In genomic region chr17:79006794-79007503, GRCh38 we compare ENCODE assay signal across 9 cellular contexts. TPM values are rescaled to one million over a fixed set of nuclear protein-coding genes. Genes with fewer than 3 reads are reported as not detected.
DNase-seq lines count a peak whose midpoint lies in the region; ATAC-seq and TF ChIP-seq lines count a peak whose summit lies in the region.
"Had no signal": no experiment of that assay in that cellular context is flagged by ENCODE, and none has a peak within 500 bp of the region (broad histone marks: within the 10 kb centered on the region; RNA-seq: fewer than 3 reads in every experiment).

No MANE protein-coding gene starts in this region.

- POLR2A ChIA-PET in activated CD4-positive, alpha-beta memory T cell treated with anti-CD3 and anti-CD28 coated beads, Interleukin-2, amount 10 ng/mL, durations not matched to agents 7 days and 5 days (lab: Charles Lee) = interaction anchor here (1.3 kb wide), 1 partner anchor 27 kb away, joined by 3 read pairs; the partner anchor contains the start of gene LGALS3BP

- H3K27ac ChIP-seq in right lobe of liver = no peak overlapping the region
- no peak overlapping the region for H3K27ac ChIP-seq in vagina

- peaks cover 0 to 26% (median 8%) of the 10 kb centered on the region in 4 donors for H3K4me1 ChIP-seq in right lobe of liver
- peaks cover 54% of the 10 kb centered on the region for H3K4me1 ChIP-seq in vagina

- ATAC-seq in right lobe of liver = no peak
- no peak for ATAC-seq in stimulated activated effector memory CD8-positive, alpha-beta T cell treated with anti-CD3 and anti-CD28 coated beads, Interleukin-12 subunit alpha, Interleukin-12 subunit beta, amount 100 ng/mL, for 72 hours
- ATAC-seq in HG02610 (IDR thresholded peaks at IDR 0.05; ENCODE audit: unreplicated experiment) = no peak

- no peak for TF ChIP-seq CTCF in right lobe of liver (IDR thresholded peaks at IDR 0.05)
- no peak for TF ChIP-seq CTCF in vagina (IDR thresholded peaks at IDR 0.05)

- H3K4me3 ChIP-seq in H7 (ENCODE audit: insufficient read depth, low read depth, low read length) = no peak overlapping the region
- H3K4me3 ChIP-seq in right lobe of liver = no peak overlapping the region
- no peak overlapping the region for H3K4me3 ChIP-seq in vagina

- intact Hi-C loops in right lobe of liver (cut with DNase I) (no loop called here), vagina (cut with DNase I) (no loop called here)

- no peaks in the 10 kb centered on the region for H3K9me3 Mint-ChIP-seq in activated CD4-positive, alpha-beta memory T cell treated with anti-CD3 and anti-CD28 coated beads, Interleukin-2, amount 10 ng/mL, durations not matched to agents 7 days and 5 days
- no peaks in the 10 kb centered on the region for H3K9me3 Mint-ChIP-seq in stimulated activated effector memory CD8-positive, alpha-beta T cell treated with anti-CD3 and anti-CD28 coated beads, Interleukin-12 subunit alpha, Interleukin-12 subunit beta, amount 100 ng/mL, for 72 hours

- peaks cover 52% of the 10 kb centered on the region for H3K4me1 Mint-ChIP-seq in activated CD4-positive, alpha-beta memory T cell treated with anti-CD3 and anti-CD28 coated beads, Interleukin-2, amount 10 ng/mL, durations not matched to agents 7 days and 5 days
- peaks cover 63% of the 10 kb centered on the region for H3K4me1 Mint-ChIP-seq in stimulated activated effector memory CD8-positive, alpha-beta T cell treated with anti-CD3 and anti-CD28 coated beads, Interleukin-12 subunit alpha, Interleukin-12 subunit beta, amount 100 ng/mL, for 72 hours

- peak overlapping the region; percentile 94 for H3K4me3 Mint-ChIP-seq in activated CD4-positive, alpha-beta memory T cell treated with anti-CD3 and anti-CD28 coated beads, Interleukin-2, amount 10 ng/mL, durations not matched to agents 7 days and 5 days
- peak overlapping the region; percentile 99 for H3K4me3 Mint-ChIP-seq in stimulated activated effector memory CD8-positive, alpha-beta T cell treated with anti-CD3 and anti-CD28 coated beads, Interleukin-12 subunit alpha, Interleukin-12 subunit beta, amount 100 ng/mL, for 72 hours

- H3K9me3 ChIP-seq in right lobe of liver (no peaks in the 10 kb centered on the region), vagina (no peaks in the 10 kb centered on the region)

- H3K27me3 ChIP-seq in H7 (ENCODE audit: control insufficient read depth, insufficient read depth, low read length) (peaks cover 47% of the 10 kb centered on the region), right lobe of liver (no peaks in the 10 kb centered on the region), vagina (no peaks in the 10 kb centered on the region)

- H3K36me3 ChIP-seq in H7 (replicated peaks; ENCODE audit: control insufficient read depth, insufficient read depth, low read length) (no peaks in the 10 kb centered on the region), right lobe of liver (no peaks in the 10 kb centered on the region), vagina (peaks cover 0 to 8% of the 10 kb centered on the region in 2 donors)

- TF ChIP-seq POLR2A in right lobe of liver (IDR thresholded peaks at IDR 0.05) (no peak), vagina (IDR thresholded peaks at IDR 0.05) (no peak)

- H3K27me3 Mint-ChIP-seq in activated CD4-positive, alpha-beta memory T cell treated with anti-CD3 and anti-CD28 coated beads, Interleukin-2, amount 10 ng/mL, durations not matched to agents 7 days and 5 days = no peaks in the 10 kb centered on the region

- peaks cover 25% of the 10 kb centered on the region for H3K36me3 Mint-ChIP-seq in activated CD4-positive, alpha-beta memory T cell treated with anti-CD3 and anti-CD28 coated beads, Interleukin-2, amount 10 ng/mL, durations not matched to agents 7 days and 5 days (ENCODE audit: low read depth)
- peaks cover 41% of the 10 kb centered on the region for H3K36me3 Mint-ChIP-seq in stimulated activated effector memory CD8-positive, alpha-beta T cell treated with anti-CD3 and anti-CD28 coated beads, Interleukin-12 subunit alpha, Interleukin-12 subunit beta, amount 100 ng/mL, for 72 hours

- H3K27ac Mint-ChIP-seq in activated CD4-positive, alpha-beta memory T cell treated with anti-CD3 and anti-CD28 coated beads, Interleukin-2, amount 10 ng/mL, durations not matched to agents 7 days and 5 days = peak overlapping the region; percentile 63
- peak overlapping the region; percentile 98 for H3K27ac Mint-ChIP-seq in stimulated activated effector memory CD8-positive, alpha-beta T cell treated with anti-CD3 and anti-CD28 coated beads, Interleukin-12 subunit alpha, Interleukin-12 subunit beta, amount 100 ng/mL, for 72 hours

- CTCF ChIA-PET in activated CD4-positive, alpha-beta memory T cell treated with anti-CD3 and anti-CD28 coated beads, Interleukin-2, amount 10 ng/mL, durations not matched to agents 7 days and 5 days (lab: Charles Lee) = no interaction called here

- DNase-seq in H7 = peak; percentile 67
- DNase-seq in activated CD4-positive, alpha-beta memory T cell treated with anti-CD3 and anti-CD28 coated beads, Interleukin-2, amount 10 ng/mL, durations not matched to agents 7 days and 5 days = no peak
- peak in 2 of 3 donors; percentile 15 to 48 for DNase-seq in right lobe of liver
- no peak for DNase-seq in stimulated activated effector memory CD8-positive, alpha-beta T cell treated with anti-CD3 and anti-CD28 coated beads, Interleukin-12 subunit alpha, Interleukin-12 subunit beta, amount 100 ng/mL, for 72 hours (ENCODE audit: low spot score in 2 of 2)
- DNase-seq in vagina (ENCODE audit: extremely low spot score in 2 of 2) = no peak
- no peak for DNase-seq in epidermal melanocyte (ENCODE audit: insufficient read length, low spot score)
- DNase-seq: hypothalamus, NCI-H2081 treated with DMSO at 0.1 percent for 48 hours had no signal

- 83% methylated on average over 17 of the region's 19 CpGs for WGBS in right lobe of liver (ENCODE audit: insufficient coverage, low coverage, low lambda C conversion rate, missing lambda C conversion rate)

RNA-seq across cellular contexts. Expression of gene CANT1, which starts 2.6 kb away (rescaled TPM):
- 27.3 and 29.6 TPM in 2 replicates for total RNA-seq in H7 (2014; rRNA removed; shearing (Covaris generic))
- total RNA-seq in activated CD4-positive, alpha-beta memory T cell treated with anti-CD3 and anti-CD28 coated beads, Interleukin-2, amount 10 ng/mL, durations not matched to agents 7 days and 5 days = 10 to 100 TPM; 78.4 to 81.1 TPM
- total RNA-seq in right lobe of liver = 10 to 100 TPM; 15.6 to 26.3 (median 18.7) TPM
- 23.1 TPM for total RNA-seq in vagina

RNA-seq across cellular contexts. Expression of gene C1QTNF1, which starts 17.0 kb away (rescaled TPM):
- 0.28 and 0.67 TPM in 2 replicates for total RNA-seq in H7 (2014; rRNA removed; shearing (Covaris generic))
- not detected for total RNA-seq in activated CD4-positive, alpha-beta memory T cell treated with anti-CD3 and anti-CD28 coated beads, Interleukin-2, amount 10 ng/mL, durations not matched to agents 7 days and 5 days
- total RNA-seq in right lobe of liver (10 to 100 TPM in 5 of 6 experiments, 1 to 10 TPM in 1; 9.8 to 40.2 (median 26.2) TPM), vagina (30.7 TPM)

RNA-seq across cellular contexts. Expression of gene LGALS3BP, which starts 27.2 kb away (rescaled TPM):
- 116 and 129 TPM in 2 replicates for total RNA-seq in H7 (2014; rRNA removed; shearing (Covaris generic))
- 100 to 1,000 TPM; 209 to 219 TPM for total RNA-seq in activated CD4-positive, alpha-beta memory T cell treated with anti-CD3 and anti-CD28 coated beads, Interleukin-2, amount 10 ng/mL, durations not matched to agents 7 days and 5 days
- total RNA-seq in right lobe of liver (100 to 1,000 TPM in 4 of 6 experiments, 10 to 100 TPM in 2; 82.8 to 257 (median 121) TPM), vagina (488 TPM)

Comparison
In these comparisons a context has a peak if more than half of its experiments do, and no peak if none do; other contexts are left out.
1. DNase-seq: peak in H7 (single experiment) and right lobe of liver (2 of 3); none in activated CD4-positive, alpha-beta memory T cell treated with anti-CD3 and anti-CD28 coated beads, Interleukin-2, amount 10 ng/mL, durations not matched to agents 7 days and 5 days (single experiment), stimulated activated effector memory CD8-positive, alpha-beta T cell treated with anti-CD3 and anti-CD28 coated beads, Interleukin-12 subunit alpha, Interleukin-12 subunit beta, amount 100 ng/mL, for 72 hours (0 of 2), vagina (0 of 2) and epidermal melanocyte (single experiment).